ENCODE assay signal across 20 cellular contexts in genomic region chr9:22143799-22144198, GRCh38.
"Had no signal": no experiment of that assay in that cellular context is flagged by ENCODE, and none has a peak within 500 bp of the region (broad histone marks: within the 10 kb centered on the region; RNA-seq: fewer than 3 reads in every experiment).

No MANE protein-coding gene starts in this region.

- H3K9ac ChIP-seq: neural progenitor cell had no signal

- DNase-seq: colonic mucosa; effector CD4-positive, alpha-beta T cell; endodermal cell; gastrocnemius medialis; heart right ventricle; hypothalamus; mucosa of descending colon; nucleus accumbens; ovary; stimulated activated CD4-positive, alpha-beta T cell treated with anti-CD3 and anti-CD28 coated beads, Interleukin-12 subunit alpha, Interleukin-12 subunit beta, amount 100 ng/mL, for 4 hours; stimulated activated naive CD4-positive, alpha-beta T cell; stomach; substantia nigra; transverse colon had no signal

- H3K4me2 ChIP-seq: neural progenitor cell had no signal

- H3K4me3 ChIP-seq: colonic mucosa, gastrocnemius medialis, heart right ventricle, mucosa of descending colon, neural progenitor cell, ovary, stomach, thoracic aorta, transverse colon had no signal

- H3K36me3 ChIP-seq: colonic mucosa, gastrocnemius medialis, heart right ventricle, neural progenitor cell, ovary, stomach, thoracic aorta, transverse colon had no signal

- H3K27ac Mint-ChIP-seq: endodermal cell; natural killer cell treated with Interleukin-12 subunit alpha and Interleukin-12 subunit beta and Interleukin-15 and Interleukin-18, amount 100 ng/mL, for 72 hours; neural progenitor cell had no signal

- H3K27ac ChIP-seq: colonic mucosa, gastrocnemius medialis, heart right ventricle, neural progenitor cell, ovary, stomach, thoracic aorta, transverse colon had no signal

- H3K9me3 ChIP-seq: colonic mucosa, gastrocnemius medialis, heart right ventricle, mucosa of descending colon, ovary, stomach, thoracic aorta, transverse colon had no signal

- H3K27me3 ChIP-seq: colonic mucosa, gastrocnemius medialis, heart right ventricle, neural progenitor cell, ovary, stomach had no signal

- ATAC-seq: esophagus mucosa; gastrocnemius medialis; heart right ventricle; left lobe of liver; mucosa of descending colon; natural killer cell treated with Interleukin-12 subunit alpha and Interleukin-12 subunit beta and Interleukin-15 and Interleukin-18, amount 100 ng/mL, for 72 hours; sciatic nerve had no signal

- H3K36me3 Mint-ChIP-seq: natural killer cell treated with Interleukin-12 subunit alpha and Interleukin-12 subunit beta and Interleukin-15 and Interleukin-18, amount 100 ng/mL, for 72 hours; neural progenitor cell had no signal

- H3K4me1 ChIP-seq: colonic mucosa, gastrocnemius medialis, neural progenitor cell had no signal

- H3K4me3 Mint-ChIP-seq: endodermal cell; natural killer cell treated with Interleukin-12 subunit alpha and Interleukin-12 subunit beta and Interleukin-15 and Interleukin-18, amount 100 ng/mL, for 72 hours; neural progenitor cell had no signal

- H3K9me3 Mint-ChIP-seq: endodermal cell; natural killer cell treated with Interleukin-12 subunit alpha and Interleukin-12 subunit beta and Interleukin-15 and Interleukin-18, amount 100 ng/mL, for 72 hours; neural progenitor cell had no signal

- H2AFZ ChIP-seq: neural progenitor cell had no signal
